In the genomic region with DNA sequence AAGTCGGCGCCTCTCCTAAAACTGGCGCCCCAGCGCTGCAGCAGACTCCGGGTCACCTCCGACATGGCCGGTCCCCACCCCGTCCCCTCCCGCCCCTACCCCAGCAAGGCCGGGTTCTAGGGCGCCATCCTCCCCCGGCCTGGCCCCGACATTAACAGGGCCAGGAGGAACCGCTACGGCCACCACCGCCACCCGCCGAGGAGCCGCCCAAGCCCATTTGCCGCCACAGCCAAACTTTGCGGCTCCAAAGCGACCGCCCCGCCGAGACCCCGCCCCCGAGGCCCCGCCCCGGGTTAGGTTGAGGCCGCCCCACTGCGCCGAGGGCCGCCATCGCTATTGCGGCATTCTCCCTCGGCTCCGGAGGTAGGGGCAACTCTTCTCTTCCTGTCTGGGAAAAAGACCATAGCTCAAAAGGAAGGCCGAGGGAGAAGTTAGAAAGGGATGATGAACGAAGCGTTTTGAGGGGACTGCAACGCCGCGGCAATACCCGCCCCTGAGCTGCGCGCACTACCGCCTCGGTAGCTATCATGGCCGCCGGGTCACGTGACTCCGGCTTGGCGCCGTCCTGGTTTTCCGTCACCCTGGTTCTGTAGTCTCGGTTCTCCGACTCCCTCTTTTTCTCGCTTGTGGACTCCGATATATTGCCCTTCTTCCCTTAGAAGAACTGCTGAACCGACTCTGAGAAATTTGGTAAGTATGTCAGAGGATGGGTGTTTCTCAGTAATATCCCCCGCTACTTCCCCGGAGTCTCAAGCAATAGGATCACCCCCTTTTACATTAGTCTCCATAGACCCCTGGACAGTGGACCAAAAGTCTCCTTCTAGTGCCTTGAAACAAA, we compare ENCODE assay signal across 7 cellular contexts.
DNase-seq lines count a peak whose midpoint lies in the region; ATAC-seq and TF ChIP-seq lines count a peak whose summit lies in the region.

A gene with protein sequence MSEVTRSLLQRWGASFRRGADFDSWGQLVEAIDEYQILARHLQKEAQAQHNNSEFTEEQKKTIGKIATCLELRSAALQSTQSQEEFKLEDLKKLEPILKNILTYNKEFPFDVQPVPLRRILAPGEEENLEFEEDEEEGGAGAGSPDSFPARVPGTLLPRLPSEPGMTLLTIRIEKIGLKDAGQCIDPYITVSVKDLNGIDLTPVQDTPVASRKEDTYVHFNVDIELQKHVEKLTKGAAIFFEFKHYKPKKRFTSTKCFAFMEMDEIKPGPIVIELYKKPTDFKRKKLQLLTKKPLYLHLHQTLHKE (minus strand): TSS at position 239 of the 838 bp plus-strand sequence. CDS start 174 bp downstream, at position 65.
TSS of gene BROX (plus strand) at position 312 of the 838 bp plus-strand sequence. CDS start 3,136 bp downstream, outside the sequence.

- DNase-seq in NCI-H2081 (lab: John Stamatoyannopoulos, UW): peak; percentile 87 to 90
- peak; percentile 96 for DNase-seq in T-helper 9 cell
- peak; percentile 47 for DNase-seq in astrocyte of the cerebellum (ENCODE audit: low read depth)
- peak; percentile 89 for DNase-seq in hepatic stellate cell (ENCODE audit: low spot score)
- peak; percentile 33 for DNase-seq in retinal pigment epithelial cell (ENCODE audit: low read depth)

- H3K4me3 ChIP-seq in astrocyte of the cerebellum (ENCODE audit: low read depth, low read length) (peak within 1 kb of the TSS; percentile 74), retinal pigment epithelial cell (ENCODE audit: low read length) (peak within 1 kb of the TSS; percentile 100)

- TF ChIP-seq CTCF in astrocyte of the cerebellum (IDR thresholded peaks at IDR 0.05; ENCODE audit: low read depth, low read length, missing control alignments): no peak
- no peak for TF ChIP-seq CTCF in retinal pigment epithelial cell (conservative IDR thresholded peaks at IDR 0.05; ENCODE audit: low read depth, low read length)

- in situ Hi-C loops in astrocyte of the cerebellum (cut with HindIII; ENCODE audit: low sequenced_read_pairs): no loop called here

- ATAC-seq in GM18511 (IDR thresholded peaks at IDR 0.05; ENCODE audit: unreplicated experiment) (peak; percentile 85), HG03039 (IDR thresholded peaks at IDR 0.05; ENCODE audit: unreplicated experiment) (peak; percentile 74)

Comparison
In these comparisons a context has a peak if more than half of its experiments do, and no peak if none do; other contexts are left out.
1. Peak in every context shown above with its lines: DNase-seq, ATAC-seq and H3K4me3 ChIP-seq.
2. DNase-seq: peak in every context shown above with its lines; median percentile 96 in T-helper 9 cell; 89 in hepatic stellate cell; 88 in NCI-H2081; 47 in astrocyte of the cerebellum; 33 in retinal pigment epithelial cell.